9 cellular contexts compared by ENCODE assay signal in the genomic region with DNA sequence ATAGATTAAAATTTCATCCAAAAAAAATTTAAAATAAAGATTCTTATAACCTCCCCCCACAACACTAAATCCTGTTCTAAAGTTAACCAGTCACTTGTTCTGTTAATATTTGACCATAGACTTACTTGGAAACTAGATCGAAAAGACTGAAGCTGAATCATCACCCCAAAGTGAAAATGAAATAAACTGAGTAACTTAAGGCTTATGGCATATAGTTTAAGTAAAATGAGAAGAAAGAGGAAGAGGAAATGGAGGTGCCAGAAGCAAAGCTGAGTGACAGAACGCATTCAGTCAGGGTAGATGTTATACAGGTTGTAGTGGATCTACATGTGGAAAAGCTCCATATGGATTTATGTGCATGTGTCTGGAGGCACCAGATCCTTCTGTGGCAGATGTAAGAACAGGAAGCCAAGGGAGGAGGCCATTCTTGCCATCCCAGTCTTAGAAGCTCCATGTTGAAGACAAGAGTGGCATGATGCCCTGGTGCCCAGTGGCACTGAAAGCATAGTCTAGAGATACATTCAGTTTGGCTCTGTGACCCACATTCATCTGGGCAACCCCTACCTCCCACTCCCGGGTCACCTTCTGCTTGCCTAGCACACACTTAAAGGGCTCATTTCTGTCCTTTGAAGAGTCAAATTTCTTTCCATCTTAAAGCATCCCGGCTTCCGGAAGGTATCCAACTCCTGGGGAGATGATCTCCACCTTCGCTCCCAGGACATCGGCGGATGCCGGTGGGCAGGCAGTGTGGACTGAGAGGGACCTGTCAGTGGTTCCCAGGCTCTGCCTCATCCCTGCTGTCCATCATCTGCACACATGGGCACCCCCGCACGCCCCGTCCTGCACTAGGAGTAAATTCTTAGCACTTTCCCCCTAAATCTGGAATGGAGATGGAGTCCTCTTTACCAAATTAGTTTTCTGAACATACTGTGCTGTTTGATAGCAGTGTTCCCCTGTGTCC.
DNase-seq lines count a peak whose midpoint lies in the region; ATAC-seq, FAIRE-seq and TF ChIP-seq lines count a peak whose summit lies in the region.
"Had no signal": no experiment of that assay in that cellular context is flagged by ENCODE, and none has a peak within 500 bp of the region (broad histone marks: within the 10 kb centered on the region; RNA-seq: fewer than 3 reads in every experiment).

No MANE protein-coding gene starts in this region.

- peak; percentile 63 for FAIRE-seq in A549 (lab: Jason Lieb, UNC)

- no peak overlapping the region for H3K9ac ChIP-seq in mammary epithelial cell (ENCODE audit: insufficient read depth, low read length)

- H3K9me3 Mint-ChIP-seq in activated naive CD4-positive, alpha-beta T cell treated with anti-CD3 and anti-CD28 coated beads, Interleukin-2, amount 50 U/mL, for 72 hours = peaks cover 4 to 7% of the 10 kb centered on the region in 2 donors

- in situ Hi-C loops in mammary epithelial cell (cut with MboI; ENCODE audit: low sequenced_read_pairs in 2 of 2) = no loop called here

- H3K36me3 Mint-ChIP-seq in activated naive CD4-positive, alpha-beta T cell treated with anti-CD3 and anti-CD28 coated beads, Interleukin-2, amount 50 U/mL, for 72 hours = peaks cover 0 to 7% of the 10 kb centered on the region in 2 donors

- H3K79me2 ChIP-seq in mammary epithelial cell (ENCODE audit: insufficient read depth, low read length) = no peaks in the 10 kb centered on the region

- H3K4me1 ChIP-seq in A549 = peaks cover 15% of the 10 kb centered on the region
- H3K4me1 ChIP-seq in ascending aorta = peaks cover 0 to 6% of the 10 kb centered on the region in 2 donors
- H3K4me1 ChIP-seq in mammary epithelial cell (ENCODE audit: insufficient read depth, low read length) = no peaks in the 10 kb centered on the region

- no peak for TF ChIP-seq EP300 in A549 (IDR thresholded peaks at IDR 0.05)

- ATAC-seq in A549 (peak in 1 of 2 experiments; percentile 47; a peak in 2 of 6 replicates), GM19023 (IDR thresholded peaks at IDR 0.05; ENCODE audit: unreplicated experiment) (peak; percentile 52), HG03135 (IDR thresholded peaks at IDR 0.05; ENCODE audit: unreplicated experiment) (peak; percentile 66), HG02884 (IDR thresholded peaks at IDR 0.05; ENCODE audit: unreplicated experiment) (no peak), GM21717 (IDR thresholded peaks at IDR 0.05; ENCODE audit: unreplicated experiment) (no peak)
- peak; percentile 54 to 75 for ATAC-seq in activated naive CD4-positive, alpha-beta T cell treated with anti-CD3 and anti-CD28 coated beads, Interleukin-2, amount 50 U/mL, for 72 hours

- H3K27ac ChIP-seq in A549 (peak overlapping the region; percentile 46 to 52; a peak in 5 of 6 replicates), ascending aorta (no peak overlapping the region), mammary epithelial cell (ENCODE audit: insufficient read depth, low read depth, low read length) (no peak overlapping the region)

- no peak for TF ChIP-seq RAD21 in A549 (conservative IDR thresholded peaks at IDR 0.05 in 1 of 2, IDR thresholded peaks at IDR 0.05 in 1 of 2)

- intact Hi-C loops in ascending aorta (cut with DNase I) = no loop called here
- intact Hi-C loops in mammary epithelial cell (cut with micrococcal nuclease) = no loop called here

- no peak for TF ChIP-seq CTCF in A549 (IDR thresholded peaks at IDR 0.05)
- no peak for TF ChIP-seq CTCF in ascending aorta (IDR thresholded peaks at IDR 0.05)
- no peak for TF ChIP-seq CTCF in mammary epithelial cell (conservative IDR thresholded peaks at IDR 0.05 in 1 of 2, IDR thresholded peaks at IDR 0.05 in 1 of 2; ENCODE audit: extremely low read depth in 1 of 2, insufficient read depth in 1 of 2, low read depth in 1 of 2, low read length in 2 of 2)

- H3K27me3 ChIP-seq in ascending aorta = no peaks in the 10 kb centered on the region
- no peaks in the 10 kb centered on the region for H3K27me3 ChIP-seq in mammary epithelial cell (ENCODE audit: insufficient read depth, low read length)

- H3K4me2 ChIP-seq in A549 (peak overlapping the region; percentile 67), mammary epithelial cell (ENCODE audit: insufficient read depth, low read depth, low read length) (no peak overlapping the region)

- CTCF ChIA-PET in A549 (lab: Yijun Ruan, JAX) (interaction anchor here (1.2 to 2.0 kb wide), 3 partner anchors 15 to 162 kb away, joined by 3 to 6 read pairs (median 3); no protein-coding TSS in a partner anchor), mammary epithelial cell (lab: Charles Lee; ENCODE audit: low non-redundant PET) (no interaction called here)

- no peaks in the 10 kb centered on the region for H3K36me3 ChIP-seq in ascending aorta
- no peaks in the 10 kb centered on the region for H3K36me3 ChIP-seq in mammary epithelial cell (ENCODE audit: insufficient read depth, low read length)

- H3K4me3 ChIP-seq in A549 (no peak overlapping the region), ascending aorta (no peak overlapping the region), mammary epithelial cell (replicated peaks in 1 of 3; ENCODE audit: insufficient read depth in 1 of 3, low read depth in 2 of 3, low read length in 3 of 3) (no peak overlapping the region)

- no TSS peak for BruUV-seq in mammary epithelial cell (replicated peaks; lab: Mats Ljungman, UMichigan)

- H3K27ac Mint-ChIP-seq in activated naive CD4-positive, alpha-beta T cell treated with anti-CD3 and anti-CD28 coated beads, Interleukin-2, amount 50 U/mL, for 72 hours = peak overlapping the region; percentile 72 to 93

- no peak for TF ChIP-seq POLR2A in A549 (IDR thresholded peaks at IDR 0.05; ENCODE audit: low read length)

- DNase-seq in A549 (ENCODE audit: low read depth in 1 of 2, low spot score in 1 of 2) (peak in 1 of 2 experiments; percentile 13), ascending aorta (ENCODE audit: low spot score in 2 of 2) (no peak), mammary epithelial cell (no peak)
- peak in 1 of 2 donors; percentile 14 for DNase-seq in activated naive CD4-positive, alpha-beta T cell treated with anti-CD3 and anti-CD28 coated beads, Interleukin-2, amount 50 U/mL, for 72 hours (ENCODE audit: low spot score in 2 of 2)
- DNase-seq: NCI-H524 had no signal

- POLR2A ChIA-PET in A549 (lab: Yijun Ruan, JAX) = no interaction called here

- dilution Hi-C loops in mammary epithelial cell (cut with HindIII; ENCODE audit: low sequenced_read_pairs) = no loop called here

- no peaks in the 10 kb centered on the region for H4K20me1 ChIP-seq in mammary epithelial cell (ENCODE audit: insufficient read depth, low read length)

- H2AFZ ChIP-seq in mammary epithelial cell (ENCODE audit: low read depth, low read length) = no peak overlapping the region

- WGBS in A549 (ENCODE audit: missing lambda C conversion rate) = 88% methylated on average over 12 of the region's 12 CpGs
- WGBS in mammary epithelial cell (ENCODE audit: low coverage, missing lambda C conversion rate) = 96% methylated on average over 12 of the region's 12 CpGs

- H3K9me3 ChIP-seq in A549 (no peaks in the 10 kb centered on the region), ascending aorta (no peaks in the 10 kb centered on the region), mammary epithelial cell (replicated peaks; ENCODE audit: insufficient read depth, low read length) (no peaks in the 10 kb centered on the region)

TF ChIP-seq in A549, 52 proteins besides CTCF, POLR2A, EP300 and RAD21:
- TF ChIP-seq CBX2 (IDR thresholded peaks at IDR 0.05; ENCODE audit: borderline replicate concordance, low read depth) (no peak), NR3C1 (IDR thresholded peaks at IDR 0.05) (no peak), MYC (IDR thresholded peaks at IDR 0.05; ENCODE audit: borderline replicate concordance, low read length) (no peak), ZC3H11A (IDR thresholded peaks at IDR 0.05) (no peak), RCOR1 (IDR thresholded peaks at IDR 0.05; ENCODE audit: low read depth, low read length) (no peak), EHF (CRISPR knock-in tag; IDR thresholded peaks at IDR 0.05) (no peak), MAZ (IDR thresholded peaks at IDR 0.05; ENCODE audit: borderline replicate concordance, low read depth, low read length) (no peak), NFE2L2 (conservative IDR thresholded peaks at IDR 0.05; ENCODE audit: low read length) (no peak), POLR2AphosphoS2 (conservative IDR thresholded peaks at IDR 0.05; ENCODE audit: low read length) (no peak)
- TF ChIP-seq, protein P1, sequence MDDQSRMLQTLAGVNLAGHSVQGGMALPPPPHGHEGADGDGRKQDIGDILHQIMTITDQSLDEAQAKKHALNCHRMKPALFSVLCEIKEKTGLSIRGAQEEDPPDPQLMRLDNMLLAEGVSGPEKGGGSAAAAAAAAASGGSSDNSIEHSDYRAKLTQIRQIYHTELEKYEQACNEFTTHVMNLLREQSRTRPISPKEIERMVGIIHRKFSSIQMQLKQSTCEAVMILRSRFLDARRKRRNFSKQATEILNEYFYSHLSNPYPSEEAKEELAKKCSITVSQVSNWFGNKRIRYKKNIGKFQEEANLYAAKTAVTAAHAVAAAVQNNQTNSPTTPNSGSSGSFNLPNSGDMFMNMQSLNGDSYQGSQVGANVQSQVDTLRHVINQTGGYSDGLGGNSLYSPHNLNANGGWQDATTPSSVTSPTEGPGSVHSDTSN (IDR thresholded peaks at IDR 0.05) = no peak
- TF ChIP-seq, protein P2, sequence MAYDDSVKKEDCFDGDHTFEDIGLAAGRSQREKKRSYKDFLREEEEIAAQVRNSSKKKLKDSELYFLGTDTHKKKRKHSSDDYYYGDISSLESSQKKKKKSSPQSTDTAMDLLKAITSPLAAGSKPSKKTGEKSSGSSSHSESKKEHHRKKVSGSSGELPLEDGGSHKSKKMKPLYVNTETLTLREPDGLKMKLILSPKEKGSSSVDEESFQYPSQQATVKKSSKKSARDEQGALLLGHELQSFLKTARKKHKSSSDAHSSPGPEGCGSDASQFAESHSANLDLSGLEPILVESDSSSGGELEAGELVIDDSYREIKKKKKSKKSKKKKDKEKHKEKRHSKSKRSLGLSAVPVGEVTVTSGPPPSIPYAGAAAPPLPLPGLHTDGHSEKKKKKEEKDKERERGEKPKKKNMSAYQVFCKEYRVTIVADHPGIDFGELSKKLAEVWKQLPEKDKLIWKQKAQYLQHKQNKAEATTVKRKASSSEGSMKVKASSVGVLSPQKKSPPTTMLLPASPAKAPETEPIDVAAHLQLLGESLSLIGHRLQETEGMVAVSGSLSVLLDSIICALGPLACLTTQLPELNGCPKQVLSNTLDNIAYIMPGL (CRISPR knock-in tag; IDR thresholded peaks at IDR 0.05; ENCODE audit: borderline replicate concordance) = no peak
TF ChIP-seq in A549: peak in this region for 0.

Comparison
In these comparisons a context has a peak if more than half of its experiments do, and no peak if none do; other contexts are left out.
1. ATAC-seq: peak in GM19023 (single experiment), HG03135 (single experiment) and activated naive CD4-positive, alpha-beta T cell treated with anti-CD3 and anti-CD28 coated beads, Interleukin-2, amount 50 U/mL, for 72 hours (2 of 2); none in HG02884 (single experiment) and GM21717 (single experiment).
2. H3K27ac ChIP-seq: peak in A549 (2 of 2); none in ascending aorta (0 of 2) and mammary epithelial cell (single experiment).